ENCODE assay signal across 23 cellular contexts in genomic region chr15:69660658-69661405, GRCh38.
DNase-seq lines count a peak whose midpoint lies in the region; ATAC-seq, FAIRE-seq and TF ChIP-seq lines count a peak whose summit lies in the region.
"Had no signal": no experiment of that assay in that cellular context is flagged by ENCODE, and none has a peak within 500 bp of the region (broad histone marks: within the 10 kb centered on the region; RNA-seq: fewer than 3 reads in every experiment).

No MANE protein-coding gene starts in this region.

- H3K4me1 ChIP-seq in GM12878 (ENCODE audit: control insufficient read depth, insufficient read depth, low read length) (peaks cover 5% of the 10 kb centered on the region), hepatocyte (ENCODE audit: insufficient read depth) (no peaks in the 10 kb centered on the region)

- TF ChIP-seq POLR2A in GM12878 (IDR thresholded peaks at IDR 0.05; ENCODE audit: low read depth, low read length) = no peak

- POLR2A ChIA-PET in GM12878 (lab: Charles Lee) = no interaction called here

- no peak for ATAC-seq in GM12878
- ATAC-seq: left cardiac atrium, PC-3 had no signal

- in situ Hi-C loops in GM12878 (cut with MboI) = no loop called here

- no peak overlapping the region for H3K4me2 ChIP-seq in GM12878 (ENCODE audit: control insufficient read depth, insufficient read depth)
- H3K4me2 ChIP-seq in hepatocyte = no peak overlapping the region

- no peaks in the 10 kb centered on the region for H4K20me1 ChIP-seq in GM12878 (ENCODE audit: control insufficient read depth, insufficient read depth)
- no peaks in the 10 kb centered on the region for H4K20me1 ChIP-seq in hepatocyte (ENCODE audit: insufficient read depth, poor library complexity, severe bottlenecking)

- no peak for FAIRE-seq in GM12878 (lab: Jason Lieb, UNC)
- FAIRE-seq: frontal cortex, H1 had no signal

- SMC1A ChIA-PET in GM12878 (lab: Charles Lee; ENCODE audit: uncharacterized antibody, unreplicated experiment) = no interaction called here

- no peaks in the 10 kb centered on the region for H3K36me3 ChIP-seq in GM12878 (ENCODE audit: control insufficient read depth in 2 of 2, insufficient read depth in 2 of 2, low read length in 1 of 2)
- no peaks in the 10 kb centered on the region for H3K36me3 ChIP-seq in hepatocyte (replicated peaks; ENCODE audit: insufficient read depth, low read depth)

- no peak overlapping the region for H3K9ac ChIP-seq in GM12878 (ENCODE audit: control insufficient read depth, insufficient read depth, low read length)

- BruUV-seq in GM12878 (replicated peaks; lab: Mats Ljungman, UMichigan) = no TSS peak

- H3K9me2 ChIP-seq in hepatocyte (replicated peaks; ENCODE audit: insufficient read depth) = no peaks in the 10 kb centered on the region

- H2AFZ ChIP-seq in GM12878 (ENCODE audit: control insufficient read depth, low read depth, low read length) (no peak overlapping the region), hepatocyte (no peak overlapping the region)

- no peak overlapping the region for H3K27ac ChIP-seq in GM12878 (ENCODE audit: control insufficient read depth, insufficient read depth)
- no peak overlapping the region for H3K27ac ChIP-seq in hepatocyte
- H3K27ac ChIP-seq: 22Rv1 had no signal

- TF ChIP-seq CTCF in GM12878 (IDR thresholded peaks at IDR 0.05 in 2 of 3, conservative IDR thresholded peaks at IDR 0.05 in 1 of 3; ENCODE audit: control insufficient read depth in 2 of 3, extremely low read depth in 1 of 3, insufficient read depth in 1 of 3, low read depth in 3 of 3, low read length in 3 of 3) (no peak), hepatocyte (IDR thresholded peaks at IDR 0.05; ENCODE audit: poor library complexity) (no peak)

- CTCF ChIA-PET in GM12878 (lab: Yijun Ruan, JAX) = no interaction called here

- H3K9me3 ChIP-seq in GM12878 (replicated peaks; ENCODE audit: control insufficient read depth, insufficient read depth, low read length) (no peaks in the 10 kb centered on the region), hepatocyte (ENCODE audit: low read depth) (no peaks in the 10 kb centered on the region)

- H3K27me3 ChIP-seq in GM12878 (replicated peaks in 1 of 2; ENCODE audit: control insufficient read depth in 2 of 2, insufficient read depth in 2 of 2, low read length in 1 of 2) (no peaks in the 10 kb centered on the region; a peak in 2 of 4 replicates), hepatocyte (peaks cover 3% of the 10 kb centered on the region)

- no peaks in the 10 kb centered on the region for H3K79me2 ChIP-seq in GM12878 (ENCODE audit: control insufficient read depth, insufficient read depth, low read length)
- no peaks in the 10 kb centered on the region for H3K79me2 ChIP-seq in hepatocyte

- intact Hi-C loops in GM12878 (cut with micrococcal nuclease; ENCODE audit: unreplicated experiment) = no loop called here
- intact Hi-C loops in posterior cingulate gyrus (cut with DNase I) = no loop called here

- RAD21 ChIA-PET in GM12878 (lab: Charles Lee; ENCODE audit: unreplicated experiment) = interaction anchor here (0.5 to 0.6 kb wide), 2 partner anchors 69 to 164 kb away, joined by 3 read pairs; no protein-coding TSS in a partner anchor

- TF ChIP-seq EP300 in GM12878 (IDR thresholded peaks at IDR 0.05; ENCODE audit: borderline replicate concordance in 1 of 2, control insufficient read depth in 1 of 2, low read depth in 2 of 2, low read length in 2 of 2) = no peak

- H3K4me3 ChIP-seq in GM12878 (no peak overlapping the region), hepatocyte (no peak overlapping the region)

- 32% methylated on average over 7 of the region's 7 CpGs for WGBS in GM12878 (ENCODE audit: insufficient coverage, insufficient replicate concordance, low lambda C conversion rate, missing lambda C conversion rate)
- WGBS in hepatocyte (ENCODE audit: low lambda C conversion rate, missing lambda C conversion rate) = 84% methylated on average over 7 of the region's 7 CpGs

- DNase-seq in SIG-M5 treated with dmso at 0.1 percent for 504 hours (lab: John Stamatoyannopoulos, UW; ENCODE audit: unreplicated experiment) (peak; percentile 55), SIG-M5 (lab: John Stamatoyannopoulos, UW) (no peak), NOMO-1 (lab: John Stamatoyannopoulos, UW; ENCODE audit: unreplicated experiment in 2 of 2) (peak; percentile 17 to 56), GM12878 (ENCODE audit: low read depth, low spot score) (no peak), pons (ENCODE audit: low spot score) (peak; percentile 24), SW 1271 (lab: John Stamatoyannopoulos, UW) (no peak), hepatocyte (ENCODE audit: low spot score) (no peak), posterior cingulate gyrus (no peak)
- DNase-seq: activated CD4-positive, alpha-beta T cell treated with anti-CD3 and anti-CD28 coated beads for 48 hours; activated naive CD4-positive, alpha-beta T cell; activated T-cell treated with anti-CD3 and anti-CD28 coated beads, Interleukin-2, amount 50 U/mL, for 48 hours; CD4-positive, alpha-beta memory T cell; left cardiac atrium; NCI-H1417 treated with DMSO at 0.1 percent for 48 hours; NCI-H446 treated with DMSO at 0.1 percent for 48 hours; NCI-H82; PC-3; SHP77; stimulated activated naive CD4-positive, alpha-beta T cell; T-helper 1 cell had no signal

- no peak for TF ChIP-seq RAD21 in GM12878 (IDR thresholded peaks at IDR 0.05; ENCODE audit: insufficient read depth, low read depth, low read length)

TF ChIP-seq in GM12878, 131 proteins besides CTCF, POLR2A, EP300 and RAD21:
- peak; percentile 8; the same call in 1 of the 2 replicates for TF ChIP-seq SPI1 (IDR thresholded peaks at IDR 0.05; ENCODE audit: borderline replicate concordance, insufficient read depth, low read depth, low read length)
- no peak for TF ChIP-seq ATF7 (IDR thresholded peaks at IDR 0.05; ENCODE audit: low read depth)
- TF ChIP-seq JUND (IDR thresholded peaks at IDR 0.05; ENCODE audit: low read depth, low read length) = no peak
- TF ChIP-seq ATF2 (IDR thresholded peaks at IDR 0.05; ENCODE audit: low read length) = no peak
- no peak for TF ChIP-seq SUZ12 (IDR thresholded peaks at IDR 0.05; ENCODE audit: unreplicated experiment)
- no peak for TF ChIP-seq BCLAF1 (IDR thresholded peaks at IDR 0.05)
- TF ChIP-seq IRF5 (IDR thresholded peaks at IDR 0.05; ENCODE audit: borderline replicate concordance) = no peak

Comparison
In these comparisons a context has a peak if more than half of its experiments do, and no peak if none do; other contexts are left out.
1. DNase-seq: peak in SIG-M5 treated with dmso at 0.1 percent for 504 hours (single experiment), NOMO-1 (2 of 2) and pons (single experiment); none in SIG-M5 (single experiment), GM12878 (single experiment), SW 1271 (0 of 2), hepatocyte (single experiment) and posterior cingulate gyrus (0 of 10).